12 cellular contexts compared by ENCODE assay signal in the genomic region with DNA sequence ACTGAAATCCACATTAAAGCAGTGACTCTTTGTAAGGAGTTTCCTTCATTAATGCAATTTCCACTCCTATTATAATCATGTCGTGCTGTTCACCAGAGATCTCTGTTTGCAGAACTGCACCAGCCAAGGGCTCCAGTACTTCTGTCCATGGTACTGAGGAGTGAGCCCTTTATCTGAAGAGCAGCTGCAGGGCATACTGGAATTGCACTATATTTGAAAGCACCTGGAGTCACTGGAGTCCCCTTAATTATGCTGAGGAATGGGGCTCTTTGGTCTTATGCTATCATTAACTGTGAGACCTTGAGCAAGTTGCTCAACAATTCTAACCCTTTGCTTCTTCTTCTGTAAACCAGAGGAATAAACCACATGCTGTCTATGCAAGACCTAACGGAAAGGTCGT.
DNase-seq lines count a peak whose midpoint lies in the region; ATAC-seq and TF ChIP-seq lines count a peak whose summit lies in the region.
"Had no signal": no experiment of that assay in that cellular context is flagged by ENCODE, and none has a peak within 500 bp of the region (broad histone marks: within the 10 kb centered on the region; RNA-seq: fewer than 3 reads in every experiment).

No MANE protein-coding gene starts in this region.

- H3K27me3 ChIP-seq in tibial artery = no peaks in the 10 kb centered on the region
- H3K27me3 ChIP-seq: spleen had no signal

- DNase-seq in activated naive CD4-positive, alpha-beta T cell treated with anti-CD3 and anti-CD28 coated beads for 36 hours = peak; percentile 6
- no peak for DNase-seq in activated naive CD4-positive, alpha-beta T cell (lab: John Stamatoyannopoulos, UW)
- DNase-seq in fibroblast of pulmonary artery (ENCODE audit: low read depth) = peak; percentile 60
- peak; percentile 15 for DNase-seq in pulmonary artery endothelial cell (ENCODE audit: low read depth, low spot score)
- DNase-seq in globus pallidus (ENCODE audit: low spot score) = no peak
- DNase-seq in osteocyte (ENCODE audit: extremely low spot score, unreplicated experiment) = no peak
- no peak for DNase-seq in tibial artery
- DNase-seq: activated CD8-positive, alpha-beta memory T cell treated with anti-CD3 and anti-CD28 coated beads for 24 hours; DMS79; naive thymus-derived CD8-positive, alpha-beta T cell; spleen had no signal

- H3K27ac ChIP-seq in tibial artery = no peak overlapping the region
- H3K27ac ChIP-seq: spleen had no signal

- no peaks in the 10 kb centered on the region for H3K36me3 Mint-ChIP-seq in activated naive CD4-positive, alpha-beta T cell treated with anti-CD3 and anti-CD28 coated beads for 36 hours (ENCODE audit: low read depth)
- peaks cover 54% of the 10 kb centered on the region for H3K36me3 Mint-ChIP-seq in osteocyte (ENCODE audit: unreplicated experiment)
- H3K36me3 Mint-ChIP-seq: naive thymus-derived CD8-positive, alpha-beta T cell had no signal

- H3K4me3 ChIP-seq in fibroblast of pulmonary artery (replicated peaks; ENCODE audit: low read depth, low read length) = no peak overlapping the region
- H3K4me3 ChIP-seq in tibial artery = no peak overlapping the region
- H3K4me3 ChIP-seq: spleen had no signal

- H3K4me3 Mint-ChIP-seq in activated naive CD4-positive, alpha-beta T cell treated with anti-CD3 and anti-CD28 coated beads for 36 hours = no peak overlapping the region
- no peak overlapping the region for H3K4me3 Mint-ChIP-seq in osteocyte (ENCODE audit: unreplicated experiment)
- H3K4me3 Mint-ChIP-seq: naive thymus-derived CD8-positive, alpha-beta T cell had no signal

- H3K9me3 ChIP-seq in tibial artery = no peaks in the 10 kb centered on the region
- H3K9me3 ChIP-seq: spleen had no signal

- no peaks in the 10 kb centered on the region for H3K4me1 Mint-ChIP-seq in activated naive CD4-positive, alpha-beta T cell treated with anti-CD3 and anti-CD28 coated beads for 36 hours (ENCODE audit: low read depth)
- no peaks in the 10 kb centered on the region for H3K4me1 Mint-ChIP-seq in osteocyte (ENCODE audit: unreplicated experiment)
- H3K4me1 Mint-ChIP-seq: naive thymus-derived CD8-positive, alpha-beta T cell had no signal

- intact Hi-C loops in activated naive CD4-positive, alpha-beta T cell treated with anti-CD3 and anti-CD28 coated beads for 36 hours (cut with micrococcal nuclease) = no loop called here
- intact Hi-C loops in tibial artery (cut with DNase I; ENCODE audit: low total_unique reads) = no loop called here

- peaks cover 18% of the 10 kb centered on the region for H3K27me3 Mint-ChIP-seq in activated naive CD4-positive, alpha-beta T cell treated with anti-CD3 and anti-CD28 coated beads for 36 hours (ENCODE audit: low read depth)
- no peaks in the 10 kb centered on the region for H3K27me3 Mint-ChIP-seq in osteocyte (ENCODE audit: unreplicated experiment)

- H3K36me3 ChIP-seq in tibial artery = peaks cover 73 to 92% (median 73%) of the 10 kb centered on the region in 3 donors

- H3K4me1 ChIP-seq in tibial artery = no peaks in the 10 kb centered on the region
- H3K4me1 ChIP-seq: spleen had no signal

- ATAC-seq in SK-N-SH treated with all-trans-retinoic acid at 6 μM for 48 hours = peak; percentile 53; the same call in 2 of the 3 replicates
- ATAC-seq: naive thymus-derived CD8-positive, alpha-beta T cell had no signal

- CTCF ChIA-PET in activated naive CD4-positive, alpha-beta T cell treated with anti-CD3 and anti-CD28 coated beads for 36 hours (lab: Charles Lee) = no interaction called here

- H3K9me3 Mint-ChIP-seq in activated naive CD4-positive, alpha-beta T cell treated with anti-CD3 and anti-CD28 coated beads for 36 hours = no peaks in the 10 kb centered on the region
- no peaks in the 10 kb centered on the region for H3K9me3 Mint-ChIP-seq in osteocyte (ENCODE audit: unreplicated experiment)
- H3K9me3 Mint-ChIP-seq: naive thymus-derived CD8-positive, alpha-beta T cell had no signal

- TF ChIP-seq CTCF in fibroblast of pulmonary artery (IDR thresholded peaks at IDR 0.05; ENCODE audit: low read length, missing control alignments) = no peak
- TF ChIP-seq CTCF in osteocyte (IDR thresholded peaks at IDR 0.05) = no peak
- no peak for TF ChIP-seq CTCF in tibial artery (IDR thresholded peaks at IDR 0.05)

- H3K27ac Mint-ChIP-seq in activated naive CD4-positive, alpha-beta T cell treated with anti-CD3 and anti-CD28 coated beads for 36 hours = no peak overlapping the region
- no peak overlapping the region for H3K27ac Mint-ChIP-seq in osteocyte (ENCODE audit: unreplicated experiment)
- H3K27ac Mint-ChIP-seq: naive thymus-derived CD8-positive, alpha-beta T cell had no signal

TF ChIP-seq in SK-N-SH treated with all-trans-retinoic acid at 6 μM for 48 hours, 23 proteins besides CTCF, POLR2A, EP300 and RAD21:
- TF ChIP-seq ZFP3 (CRISPR knock-in tag; IDR thresholded peaks at IDR 0.05) (no peak), ZC3H10 (CRISPR knock-in tag; IDR thresholded peaks at IDR 0.05) (no peak), ZNF8 (CRISPR knock-in tag; IDR thresholded peaks at IDR 0.05) (no peak), ZFP30 (CRISPR knock-in tag; IDR thresholded peaks at IDR 0.05) (no peak), ESRRG (CRISPR knock-in tag; IDR thresholded peaks at IDR 0.05) (no peak), ZNF70 (CRISPR knock-in tag; IDR thresholded peaks at IDR 0.05) (no peak), CSDC2 (CRISPR knock-in tag; IDR thresholded peaks at IDR 0.05) (no peak), GLIS3 (CRISPR knock-in tag; IDR thresholded peaks at IDR 0.05) (no peak)
- TF ChIP-seq, protein P1, sequence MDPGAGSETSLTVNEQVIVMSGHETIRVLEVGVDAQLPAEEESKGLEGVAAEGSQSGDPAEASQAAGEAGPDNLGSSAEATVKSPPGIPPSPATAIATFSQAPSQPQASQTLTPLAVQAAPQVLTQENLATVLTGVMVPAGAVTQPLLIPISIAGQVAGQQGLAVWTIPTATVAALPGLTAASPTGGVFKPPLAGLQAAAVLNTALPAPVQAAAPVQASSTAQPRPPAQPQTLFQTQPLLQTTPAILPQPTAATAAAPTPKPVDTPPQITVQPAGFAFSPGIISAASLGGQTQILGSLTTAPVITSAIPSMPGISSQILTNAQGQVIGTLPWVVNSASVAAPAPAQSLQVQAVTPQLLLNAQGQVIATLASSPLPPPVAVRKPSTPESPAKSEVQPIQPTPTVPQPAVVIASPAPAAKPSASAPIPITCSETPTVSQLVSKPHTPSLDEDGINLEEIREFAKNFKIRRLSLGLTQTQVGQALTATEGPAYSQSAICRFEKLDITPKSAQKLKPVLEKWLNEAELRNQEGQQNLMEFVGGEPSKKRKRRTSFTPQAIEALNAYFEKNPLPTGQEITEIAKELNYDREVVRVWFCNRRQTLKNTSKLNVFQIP (CRISPR knock-in tag; IDR thresholded peaks at IDR 0.05; ENCODE audit: borderline replicate concordance, low read depth) = no peak
- TF ChIP-seq, protein P2, sequence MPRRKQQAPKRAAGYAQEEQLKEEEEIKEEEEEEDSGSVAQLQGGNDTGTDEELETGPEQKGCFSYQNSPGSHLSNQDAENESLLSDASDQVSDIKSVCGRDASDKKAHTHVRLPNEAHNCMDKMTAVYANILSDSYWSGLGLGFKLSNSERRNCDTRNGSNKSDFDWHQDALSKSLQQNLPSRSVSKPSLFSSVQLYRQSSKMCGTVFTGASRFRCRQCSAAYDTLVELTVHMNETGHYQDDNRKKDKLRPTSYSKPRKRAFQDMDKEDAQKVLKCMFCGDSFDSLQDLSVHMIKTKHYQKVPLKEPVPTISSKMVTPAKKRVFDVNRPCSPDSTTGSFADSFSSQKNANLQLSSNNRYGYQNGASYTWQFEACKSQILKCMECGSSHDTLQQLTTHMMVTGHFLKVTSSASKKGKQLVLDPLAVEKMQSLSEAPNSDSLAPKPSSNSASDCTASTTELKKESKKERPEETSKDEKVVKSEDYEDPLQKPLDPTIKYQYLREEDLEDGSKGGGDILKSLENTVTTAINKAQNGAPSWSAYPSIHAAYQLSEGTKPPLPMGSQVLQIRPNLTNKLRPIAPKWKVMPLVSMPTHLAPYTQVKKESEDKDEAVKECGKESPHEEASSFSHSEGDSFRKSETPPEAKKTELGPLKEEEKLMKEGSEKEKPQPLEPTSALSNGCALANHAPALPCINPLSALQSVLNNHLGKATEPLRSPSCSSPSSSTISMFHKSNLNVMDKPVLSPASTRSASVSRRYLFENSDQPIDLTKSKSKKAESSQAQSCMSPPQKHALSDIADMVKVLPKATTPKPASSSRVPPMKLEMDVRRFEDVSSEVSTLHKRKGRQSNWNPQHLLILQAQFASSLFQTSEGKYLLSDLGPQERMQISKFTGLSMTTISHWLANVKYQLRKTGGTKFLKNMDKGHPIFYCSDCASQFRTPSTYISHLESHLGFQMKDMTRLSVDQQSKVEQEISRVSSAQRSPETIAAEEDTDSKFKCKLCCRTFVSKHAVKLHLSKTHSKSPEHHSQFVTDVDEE (CRISPR knock-in tag; IDR thresholded peaks at IDR 0.05) = no peak
TF ChIP-seq in SK-N-SH treated with all-trans-retinoic acid at 6 μM for 48 hours: peak in this region for 0.

Comparison
In these comparisons a context has a peak if more than half of its experiments do, and no peak if none do; other contexts are left out.
1. DNase-seq: peak in activated naive CD4-positive, alpha-beta T cell treated with anti-CD3 and anti-CD28 coated beads for 36 hours (single experiment), fibroblast of pulmonary artery (single experiment) and pulmonary artery endothelial cell (single experiment); none in activated naive CD4-positive, alpha-beta T cell (0 of 4), globus pallidus (single experiment), osteocyte (single experiment) and tibial artery (0 of 2).